In genomic region chr3:134338516-134339261, GRCh38 we compare ENCODE assay signal across 20 cellular contexts. TPM values are rescaled to one million over a fixed set of nuclear protein-coding genes. Genes with fewer than 3 reads are reported as not detected.
"Had no signal": no experiment of that assay in that cellular context is flagged by ENCODE, and none has a peak within 500 bp of the region (broad histone marks: within the 10 kb centered on the region; RNA-seq: fewer than 3 reads in every experiment).

No MANE protein-coding gene starts in this region.

- ATAC-seq: activated CD4-positive, CD25-positive, alpha-beta regulatory T cell treated with anti-CD3 and anti-CD28 coated beads, Interleukin-2, amount 50 U/mL, for 24 hours; left lung; naive thymus-derived CD8-positive, alpha-beta T cell had no signal

- H3K9me3 Mint-ChIP-seq: activated CD4-positive, alpha-beta T cell treated with anti-CD3 and anti-CD28 coated beads, Interleukin-2, amount 10 ng/mL, durations not matched to agents 7 days and 5 days; activated naive CD4-positive, alpha-beta T cell treated with anti-CD3 and anti-CD28 coated beads, Interleukin-2, amount 50 U/mL, for 24 hours; naive thymus-derived CD8-positive, alpha-beta T cell; T-helper 1 cell treated with Interleukin-12 subunit alpha and Interleukin-12 subunit beta and Interleukin-4 antibody, amounts not matched to agents 30 μg/mL and 1 μg/mL, for 36 hours had no signal

- H3K4me3 Mint-ChIP-seq: activated CD4-positive, alpha-beta T cell treated with anti-CD3 and anti-CD28 coated beads, Interleukin-2, amount 10 ng/mL, durations not matched to agents 7 days and 5 days; activated naive CD4-positive, alpha-beta T cell treated with anti-CD3 and anti-CD28 coated beads, Interleukin-2, amount 50 U/mL, for 24 hours; naive thymus-derived CD8-positive, alpha-beta T cell; T-helper 1 cell treated with Interleukin-12 subunit alpha and Interleukin-12 subunit beta and Interleukin-4 antibody, amounts not matched to agents 30 μg/mL and 1 μg/mL, for 36 hours had no signal

- H3K27me3 ChIP-seq: cardiac muscle cell, dorsolateral prefrontal cortex, left lung, tibial nerve, uterus had no signal

- H3K4me3 ChIP-seq: cardiac muscle cell, dorsolateral prefrontal cortex, left lung, tibial nerve, uterus had no signal

- H3K4me1 Mint-ChIP-seq: activated naive CD4-positive, alpha-beta T cell treated with anti-CD3 and anti-CD28 coated beads, Interleukin-2, amount 50 U/mL, for 24 hours; naive thymus-derived CD8-positive, alpha-beta T cell had no signal

- H3K27ac Mint-ChIP-seq: activated CD4-positive, alpha-beta T cell treated with anti-CD3 and anti-CD28 coated beads, Interleukin-2, amount 10 ng/mL, durations not matched to agents 7 days and 5 days; activated naive CD4-positive, alpha-beta T cell treated with anti-CD3 and anti-CD28 coated beads, Interleukin-2, amount 50 U/mL, for 24 hours; T-helper 1 cell treated with Interleukin-12 subunit alpha and Interleukin-12 subunit beta and Interleukin-4 antibody, amounts not matched to agents 30 μg/mL and 1 μg/mL, for 36 hours had no signal

- H3K4me1 ChIP-seq: parathyroid adenoma had no signal

- H3K36me3 Mint-ChIP-seq: activated naive CD4-positive, alpha-beta T cell treated with anti-CD3 and anti-CD28 coated beads, Interleukin-2, amount 50 U/mL, for 24 hours; naive thymus-derived CD8-positive, alpha-beta T cell had no signal

- H3K36me3 ChIP-seq: cardiac muscle cell, left lung, tibial nerve, uterus had no signal

- DNase-seq: activated CD4-positive, alpha-beta T cell treated with anti-CD3 and anti-CD28 coated beads, Interleukin-2, amount 10 ng/mL, durations not matched to agents 7 days and 5 days; activated CD8-positive, alpha-beta memory T cell treated with anti-CD3 and anti-CD28 coated beads, Interleukin-2, amount 50 U/mL, for 4 hours; activated gamma-delta T cell; activated T-cell treated with anti-CD3 and anti-CD28 coated beads, Interleukin-2, amount 50 U/mL, for 48 hours; foreskin melanocyte; kidney; naive thymus-derived CD8-positive, alpha-beta T cell; stimulated activated CD4-positive, alpha-beta T cell treated with anti-CD3 and anti-CD28 coated beads, Interleukin-12 subunit alpha, Interleukin-12 subunit beta, amount 100 ng/mL, for 4 hours; stimulated activated CD4-positive, alpha-beta T cell treated with anti-CD3 and anti-CD28 coated beads, Interleukin-1b, Interleukin-23, amount 100 ng/mL, for 48 hours; stimulated activated CD8-positive, alpha-beta memory T cell treated with anti-CD3 and anti-CD28 coated beads, Interleukin-4, amount 100 ng/mL, for 48 hours; stimulated activated naive CD4-positive, alpha-beta T cell had no signal

- H3K27me3 Mint-ChIP-seq: activated naive CD4-positive, alpha-beta T cell treated with anti-CD3 and anti-CD28 coated beads, Interleukin-2, amount 50 U/mL, for 24 hours had no signal

- H3K27ac ChIP-seq: cardiac muscle cell, dorsolateral prefrontal cortex, left lung, parathyroid adenoma, uterus had no signal

- H3K9me3 ChIP-seq: left lung, tibial nerve, uterus had no signal

RNA-seq across cellular contexts. Expression of gene AMOTL2, which starts 35.6 kb away (rescaled TPM):
- total RNA-seq: activated CD4-positive, alpha-beta T cell treated with anti-CD3 and anti-CD28 coated beads, Interleukin-2, amount 10 ng/mL, durations not matched to agents 7 days and 5 days; naive thymus-derived CD8-positive, alpha-beta T cell had no signal
- polyA plus RNA-seq: naive thymus-derived CD8-positive, alpha-beta T cell had no signal
